In genomic region chr19:1360126-1360817, GRCh38 we compare ENCODE assay signal across 11 cellular contexts. TPM values are rescaled to one million over a fixed set of nuclear protein-coding genes. Genes with fewer than 3 reads are reported as not detected.
DNase-seq lines count a peak whose midpoint lies in the region; ATAC-seq and TF ChIP-seq lines count a peak whose summit lies in the region.
"Had no signal": no experiment of that assay in that cellular context is flagged by ENCODE, and none has a peak within 500 bp of the region (broad histone marks: within the 10 kb centered on the region; RNA-seq: fewer than 3 reads in every experiment).

No MANE protein-coding gene starts in this region.

- H3K27ac ChIP-seq in ACC112 (ENCODE audit: low read depth, low read length), result peak overlapping the region; percentile 62
- H3K27ac ChIP-seq in SK-N-MC, result peak overlapping the region; percentile 82; the same call in 1 of the 2 replicates
- H3K27ac ChIP-seq in fibroblast of lung (ENCODE audit: insufficient read depth, low read length), result peak overlapping the region; percentile 77

- H3K4me2 ChIP-seq in fibroblast of lung (ENCODE audit: extremely low read depth, insufficient read depth, low read length), result peak overlapping the region; percentile 92

- peaks cover 21% of the 10 kb centered on the region for H3K36me3 Mint-ChIP-seq in progenitor cell of endocrine pancreas (ENCODE audit: insufficient read depth)

- H3K9ac ChIP-seq in SK-N-MC (ENCODE audit: insufficient read length), result peak overlapping the region; percentile 51
- peak overlapping the region; percentile 51 for H3K9ac ChIP-seq in fibroblast of lung (ENCODE audit: insufficient read depth, low read length)

- peak overlapping the region; percentile 74 for H3K4me3 ChIP-seq in ACC112 (ENCODE audit: low read depth, low read length)
- peak overlapping the region; percentile 73 for H3K4me3 ChIP-seq in SK-N-MC
- peak overlapping the region in 1 of 4 experiments; percentile 52 for H3K4me3 ChIP-seq in fibroblast of lung (replicated peaks in 1 of 4; ENCODE audit: control extremely low read depth in 1 of 4, insufficient read depth in 1 of 4, low read depth in 3 of 4, low read length in 4 of 4)

- peaks cover 5% of the 10 kb centered on the region for H3K79me2 ChIP-seq in ACC112 (ENCODE audit: control insufficient read depth, insufficient read depth, low read length, unreplicated experiment)
- peaks cover 3% of the 10 kb centered on the region for H3K79me2 ChIP-seq in fibroblast of lung (ENCODE audit: control insufficient read depth, insufficient read depth, low read length)

- ATAC-seq in GM18868 (IDR thresholded peaks at IDR 0.05; ENCODE audit: unreplicated experiment), result no peak
- ATAC-seq: naive thymus-derived CD8-positive, alpha-beta T cell had no signal

- no peak overlapping the region for H3K4me3 Mint-ChIP-seq in progenitor cell of endocrine pancreas (ENCODE audit: low read depth)
- H3K4me3 Mint-ChIP-seq: naive thymus-derived CD8-positive, alpha-beta T cell had no signal

- no peak overlapping the region for H2AFZ ChIP-seq in ACC112 (ENCODE audit: low read length, unreplicated experiment)
- peak overlapping the region; percentile 15 for H2AFZ ChIP-seq in fibroblast of lung (ENCODE audit: low read length)

- H3K27me3 Mint-ChIP-seq in progenitor cell of endocrine pancreas, result no peaks in the 10 kb centered on the region
- H3K27me3 Mint-ChIP-seq: naive thymus-derived CD8-positive, alpha-beta T cell had no signal

- DNase-seq in SK-N-MC (ENCODE audit: low read depth, low spot score) (no peak), fibroblast of lung (ENCODE audit: low read depth in 2 of 2) (peak in 1 of 2 donors; percentile 32), progenitor cell of endocrine pancreas (ENCODE audit: low spot score, unreplicated experiment) (no peak), ureter (ENCODE audit: low spot score) (no peak), NCI-H1048 (lab: John Stamatoyannopoulos, UW) (no peak), NCI-H82 (lab: John Stamatoyannopoulos, UW) (no peak)
- DNase-seq: naive thymus-derived CD8-positive, alpha-beta T cell; NCI-H2171 treated with DMSO at 0.1 percent for 48 hours; trophoblast cell had no signal

- H3K4me1 ChIP-seq in ACC112 (ENCODE audit: control insufficient read depth, insufficient read depth, low read length, unreplicated experiment) (peaks cover 30% of the 10 kb centered on the region), fibroblast of lung (ENCODE audit: control insufficient read depth, extremely low read depth, insufficient read depth, low read length) (peaks cover 18% of the 10 kb centered on the region)

- H3K4me1 Mint-ChIP-seq in progenitor cell of endocrine pancreas (ENCODE audit: low read depth), result peaks cover 9% of the 10 kb centered on the region

- H3K9me3 Mint-ChIP-seq in progenitor cell of endocrine pancreas (ENCODE audit: low read depth), result no peaks in the 10 kb centered on the region
- H3K9me3 Mint-ChIP-seq: naive thymus-derived CD8-positive, alpha-beta T cell had no signal

- H3K27ac Mint-ChIP-seq in progenitor cell of endocrine pancreas, result peak overlapping the region; percentile 33

- H3K27me3 ChIP-seq in ACC112 (ENCODE audit: insufficient read depth, low read length), result no peaks in the 10 kb centered on the region
- H3K27me3 ChIP-seq in fibroblast of lung (ENCODE audit: control insufficient read depth, insufficient read depth, low read length), result no peaks in the 10 kb centered on the region

- H3K9me3 ChIP-seq in SK-N-MC (ENCODE audit: low read depth, low read length), result no peaks in the 10 kb centered on the region
- no peaks in the 10 kb centered on the region for H3K9me3 ChIP-seq in fibroblast of lung (ENCODE audit: control insufficient read depth, insufficient read depth, low read depth, low read length)

- H4K20me1 ChIP-seq in fibroblast of lung (ENCODE audit: control insufficient read depth, extremely low read depth, insufficient read depth, low read length), result no peaks in the 10 kb centered on the region

- H3K36me3 ChIP-seq in ACC112 (ENCODE audit: insufficient read depth, low read length) (no peaks in the 10 kb centered on the region; the same call in 1 of the 2 replicates), SK-N-MC (ENCODE audit: insufficient read depth, low read length) (peaks cover 43% of the 10 kb centered on the region), fibroblast of lung (ENCODE audit: control insufficient read depth, insufficient read depth, low read length) (peaks cover 22% of the 10 kb centered on the region)

- TF ChIP-seq CTCF in fibroblast of lung (conservative IDR thresholded peaks at IDR 0.05 in 1 of 2, IDR thresholded peaks at IDR 0.05 in 1 of 2; ENCODE audit: low read depth in 1 of 2, low read length in 2 of 2), result no peak
- no peak for TF ChIP-seq CTCF in progenitor cell of endocrine pancreas (IDR thresholded peaks at IDR 0.05; ENCODE audit: unreplicated experiment)

RNA-seq across cellular contexts. Expression of gene NDUFS7, which starts 23.4 kb away (rescaled TPM):
- 55.0 and 71.2 TPM in 2 replicates for total RNA-seq in fibroblast of lung
- polyA plus RNA-seq in fibroblast of lung, result 29.6 and 30.3 TPM in 2 replicates
- polyA plus RNA-seq in fibroblast of lung (2012), result 62.7 and 110 TPM in 2 replicates
- 25.0 and 25.6 TPM in 2 replicates for polyA minus RNA-seq in fibroblast of lung (ENCODE audit: low replicate concordance)
- total RNA-seq in progenitor cell of endocrine pancreas, result 56.8 and 62.4 TPM in 2 replicates
- 93.5 TPM for total RNA-seq in ureter

RNA-seq across cellular contexts. Expression of gene GAMT, which starts 41.1 kb away (rescaled TPM):
- total RNA-seq in fibroblast of lung, result 31.1 and 44.1 TPM in 2 replicates
- polyA plus RNA-seq in fibroblast of lung, result 20.0 and 32.6 TPM in 2 replicates
- 34.3 and 61.8 TPM in 2 replicates for polyA plus RNA-seq in fibroblast of lung (2012)
- 69.4 and 75.2 TPM in 2 replicates for polyA minus RNA-seq in fibroblast of lung (ENCODE audit: low replicate concordance)
- 47.0 and 48.5 TPM in 2 replicates for total RNA-seq in progenitor cell of endocrine pancreas
- total RNA-seq in ureter, result 9.3 TPM

RNA-seq across cellular contexts. Expression of gene DAZAP1, which starts 47.1 kb away (rescaled TPM):
- total RNA-seq in fibroblast of lung, result 34.9 and 49.5 TPM in 2 replicates
- polyA plus RNA-seq in fibroblast of lung, result 44.6 and 65.4 TPM in 2 replicates
- polyA plus RNA-seq in fibroblast of lung (2012), result 69.9 and 94.0 TPM in 2 replicates
- polyA minus RNA-seq in fibroblast of lung (ENCODE audit: low replicate concordance), result 72.9 and 84.1 TPM in 2 replicates
- total RNA-seq in progenitor cell of endocrine pancreas, result 131 and 136 TPM in 2 replicates
- 137 TPM for total RNA-seq in ureter
